In the genomic region with DNA sequence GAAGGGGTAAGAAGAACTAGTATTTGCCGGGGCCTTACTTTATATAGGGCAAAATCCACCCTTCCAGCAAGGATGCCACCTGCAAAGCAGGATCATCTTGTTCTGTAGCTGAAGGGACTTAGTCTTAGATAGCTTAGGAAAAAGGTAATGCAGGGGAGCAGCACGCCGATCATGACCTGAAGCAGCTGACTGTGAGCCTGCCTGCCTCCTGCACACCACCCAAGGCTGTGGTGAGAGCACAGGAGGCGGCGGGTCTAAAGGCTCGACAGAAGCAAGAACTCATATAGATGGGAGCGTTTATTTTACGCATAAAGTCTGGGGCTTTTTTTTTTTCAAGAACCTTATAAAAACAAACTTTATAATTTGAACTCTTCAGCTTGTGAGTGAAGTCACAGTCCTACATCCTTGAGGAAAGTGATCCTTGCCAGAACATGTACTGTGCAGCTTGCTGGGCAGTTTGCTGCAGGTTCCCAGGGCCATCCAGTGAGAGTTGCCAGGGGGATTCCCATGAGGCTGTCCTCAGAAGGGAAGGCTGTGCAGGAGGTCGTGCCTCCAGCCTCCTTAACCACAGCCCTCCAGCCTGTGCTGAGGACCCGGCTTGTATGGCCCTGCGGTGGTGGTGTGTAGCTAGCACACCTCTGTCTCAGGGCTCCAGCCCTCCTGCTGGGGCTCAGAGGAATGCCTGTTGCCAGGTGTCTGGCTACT, we compare ENCODE assay signal across 15 cellular contexts.
DNase-seq lines count a peak whose midpoint lies in the region; ATAC-seq, FAIRE-seq and TF ChIP-seq lines count a peak whose summit lies in the region.
"Had no signal": no experiment of that assay in that cellular context is flagged by ENCODE, and none has a peak within 500 bp of the region (broad histone marks: within the 10 kb centered on the region; RNA-seq: fewer than 3 reads in every experiment).

No MANE protein-coding gene starts in this region.

- no peak for DNase-seq in CD4-positive, alpha-beta T cell
- DNase-seq in fibroblast of peridontal ligament (ENCODE audit: extremely low read depth) (peak; percentile 30), psoas muscle (peak in 1 of 2 donors; percentile 47), NCI-H187 treated with DMSO at 0.1 percent for 48 hours (lab: John Stamatoyannopoulos, UW) (no peak), frontal cortex (ENCODE audit: low spot score in 2 of 2) (no peak), G401 (ENCODE audit: low spot score) (no peak)
- DNase-seq: activated CD4-positive, alpha-beta T cell treated with anti-CD3 and anti-CD28 coated beads, Interleukin-2, amount 50 U/mL, for 1 hour; activated gamma-delta T cell; glutamatergic neuron; NCI-H1092; OCI-M1 had no signal

- H3K36me3 Mint-ChIP-seq in CD4-positive, alpha-beta T cell (ENCODE audit: low read depth): peaks cover 49% of the 10 kb centered on the region

- no peak for FAIRE-seq in frontal cortex (lab: Jason Lieb, UNC)

- intact Hi-C loops in CD4-positive, alpha-beta T cell (cut with DNase I, micrococcal nuclease): no loop called here
- intact Hi-C loops in psoas muscle (cut with DNase I): loop anchor here in 1 of 2 donors (5.0 kb wide), 1 partner anchor 42 kb away; no protein-coding TSS in a partner anchor

- no peak for ATAC-seq in CD4-positive, alpha-beta T cell (ENCODE audit: poor library complexity)
- ATAC-seq in SK-N-SH treated with all-trans-retinoic acid at 6 μM for 48 hours (no peak), psoas muscle (no peak), HG02981 (IDR thresholded peaks at IDR 0.05; ENCODE audit: unreplicated experiment) (no peak)

- no peak overlapping the region for H3K4me3 Mint-ChIP-seq in CD4-positive, alpha-beta T cell
- H3K4me3 Mint-ChIP-seq: stimulated activated naive CD8-positive, alpha-beta T cell treated with anti-CD3 and anti-CD28 coated beads, Interleukin-15, Interleukin-2, amounts not matched to agents 100 ng/mL and 50 ng/mL, for 24 hours; T-helper 1 cell treated with Interleukin-12 subunit alpha and Interleukin-12 subunit beta and Interleukin-4 antibody, amounts not matched to agents 30 μg/mL and 1 μg/mL, for 36 hours had no signal

- H3K36me3 ChIP-seq in psoas muscle (ENCODE audit: insufficient read depth in 1 of 2, low read depth in 1 of 2): no peaks in the 10 kb centered on the region

- no peaks in the 10 kb centered on the region for H3K27me3 ChIP-seq in CD4-positive, alpha-beta T cell (ENCODE audit: control insufficient read depth, insufficient read depth, low read length)
- H3K27me3 ChIP-seq in psoas muscle (ENCODE audit: insufficient read depth in 3 of 3, low read length in 2 of 3): no peaks in the 10 kb centered on the region

- H3K4me3 ChIP-seq in psoas muscle: no peak overlapping the region

- TF ChIP-seq CTCF in CD4-positive, alpha-beta T cell (IDR thresholded peaks at IDR 0.05): no peak
- TF ChIP-seq CTCF in psoas muscle (IDR thresholded peaks at IDR 0.05): no peak

- no peaks in the 10 kb centered on the region for H3K9me3 ChIP-seq in CD4-positive, alpha-beta T cell (ENCODE audit: control insufficient read depth, low read length)
- no peaks in the 10 kb centered on the region for H3K9me3 ChIP-seq in psoas muscle

- in situ Hi-C loops in G401 (cut with HindIII; ENCODE audit: low sequenced_read_pairs): no loop called here

- H3K4me1 ChIP-seq in psoas muscle: peaks cover 86% of the 10 kb centered on the region

- POLR2A ChIA-PET in CD4-positive, alpha-beta T cell (lab: Charles Lee): interaction anchor here (0.6 kb wide), 1 partner anchor 1188 kb away, joined by 3 read pairs; no protein-coding TSS in a partner anchor

- H3K27me3 Mint-ChIP-seq in CD4-positive, alpha-beta T cell: no peaks in the 10 kb centered on the region
- H3K27me3 Mint-ChIP-seq: stimulated activated naive CD8-positive, alpha-beta T cell treated with anti-CD3 and anti-CD28 coated beads, Interleukin-15, Interleukin-2, amounts not matched to agents 100 ng/mL and 50 ng/mL, for 24 hours had no signal

- H3K4me1 Mint-ChIP-seq in CD4-positive, alpha-beta T cell (ENCODE audit: low read depth): peaks cover 72% of the 10 kb centered on the region

- CTCF ChIA-PET in CD4-positive, alpha-beta T cell (lab: Charles Lee): interaction anchor here (1.2 kb wide), 1 partner anchor 144 kb away, joined by 3 read pairs; a partner anchor contains a TSS

- H3K27ac ChIP-seq in CD4-positive, alpha-beta T cell (ENCODE audit: low read depth, low read length): no peak overlapping the region
- H3K27ac ChIP-seq in psoas muscle: peak overlapping the region; percentile 90

- H3K27ac Mint-ChIP-seq in CD4-positive, alpha-beta T cell: peak overlapping the region; percentile 82
- H3K27ac Mint-ChIP-seq: stimulated activated naive CD8-positive, alpha-beta T cell treated with anti-CD3 and anti-CD28 coated beads, Interleukin-15, Interleukin-2, amounts not matched to agents 100 ng/mL and 50 ng/mL, for 24 hours; T-helper 1 cell treated with Interleukin-12 subunit alpha and Interleukin-12 subunit beta and Interleukin-4 antibody, amounts not matched to agents 30 μg/mL and 1 μg/mL, for 36 hours had no signal

- no peaks in the 10 kb centered on the region for H3K9me3 Mint-ChIP-seq in CD4-positive, alpha-beta T cell
- H3K9me3 Mint-ChIP-seq: stimulated activated naive CD8-positive, alpha-beta T cell treated with anti-CD3 and anti-CD28 coated beads, Interleukin-15, Interleukin-2, amounts not matched to agents 100 ng/mL and 50 ng/mL, for 24 hours; T-helper 1 cell treated with Interleukin-12 subunit alpha and Interleukin-12 subunit beta and Interleukin-4 antibody, amounts not matched to agents 30 μg/mL and 1 μg/mL, for 36 hours had no signal

- 74 to 90% (median 81%) methylated on average over 11 of the region's 11 CpGs for WGBS in psoas muscle, 3 donors

TF ChIP-seq in SK-N-SH treated with all-trans-retinoic acid at 6 μM for 48 hours, 23 proteins besides CTCF, POLR2A, EP300 and RAD21:
- TF ChIP-seq ZNF565 (CRISPR knock-in tag; conservative IDR thresholded peaks at IDR 0.05; ENCODE audit: low read depth) (0 out of 2 replicates have a peak, but pooled peaks have one; percentile 17), ZFP3 (CRISPR knock-in tag; IDR thresholded peaks at IDR 0.05) (peak; percentile 44; the same call in 1 of the 2 replicates), PPARA (CRISPR knock-in tag; IDR thresholded peaks at IDR 0.05; ENCODE audit: borderline replicate concordance) (no peak), GLIS3 (CRISPR knock-in tag; IDR thresholded peaks at IDR 0.05) (0 out of 2 replicates have a peak, but pooled peaks have one; percentile 9), BACH2 (CRISPR knock-in tag; IDR thresholded peaks at IDR 0.05; ENCODE audit: borderline replicate concordance) (no peak), CSDC2 (CRISPR knock-in tag; IDR thresholded peaks at IDR 0.05) (peak; percentile 88), ZNF8 (CRISPR knock-in tag; IDR thresholded peaks at IDR 0.05) (0 out of 2 replicates have a peak, but pooled peaks have one; percentile 3), ISL1 (CRISPR knock-in tag; IDR thresholded peaks at IDR 0.05) (no peak), ARNTL (CRISPR knock-in tag; IDR thresholded peaks at IDR 0.05; ENCODE audit: borderline replicate concordance, low read depth) (no peak), ESRRG (CRISPR knock-in tag; IDR thresholded peaks at IDR 0.05) (no peak)
- TF ChIP-seq, protein P1, sequence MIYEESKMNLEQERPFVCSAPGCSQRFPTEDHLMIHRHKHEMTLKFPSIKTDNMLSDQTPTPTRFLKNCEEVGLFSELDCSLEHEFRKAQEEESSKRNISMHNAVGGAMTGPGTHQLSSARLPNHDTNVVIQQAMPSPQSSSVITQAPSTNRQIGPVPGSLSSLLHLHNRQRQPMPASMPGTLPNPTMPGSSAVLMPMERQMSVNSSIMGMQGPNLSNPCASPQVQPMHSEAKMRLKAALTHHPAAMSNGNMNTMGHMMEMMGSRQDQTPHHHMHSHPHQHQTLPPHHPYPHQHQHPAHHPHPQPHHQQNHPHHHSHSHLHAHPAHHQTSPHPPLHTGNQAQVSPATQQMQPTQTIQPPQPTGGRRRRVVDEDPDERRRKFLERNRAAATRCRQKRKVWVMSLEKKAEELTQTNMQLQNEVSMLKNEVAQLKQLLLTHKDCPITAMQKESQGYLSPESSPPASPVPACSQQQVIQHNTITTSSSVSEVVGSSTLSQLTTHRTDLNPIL (CRISPR knock-in tag; IDR thresholded peaks at IDR 0.05; ENCODE audit: low read depth): no peak
- TF ChIP-seq, protein P2, sequence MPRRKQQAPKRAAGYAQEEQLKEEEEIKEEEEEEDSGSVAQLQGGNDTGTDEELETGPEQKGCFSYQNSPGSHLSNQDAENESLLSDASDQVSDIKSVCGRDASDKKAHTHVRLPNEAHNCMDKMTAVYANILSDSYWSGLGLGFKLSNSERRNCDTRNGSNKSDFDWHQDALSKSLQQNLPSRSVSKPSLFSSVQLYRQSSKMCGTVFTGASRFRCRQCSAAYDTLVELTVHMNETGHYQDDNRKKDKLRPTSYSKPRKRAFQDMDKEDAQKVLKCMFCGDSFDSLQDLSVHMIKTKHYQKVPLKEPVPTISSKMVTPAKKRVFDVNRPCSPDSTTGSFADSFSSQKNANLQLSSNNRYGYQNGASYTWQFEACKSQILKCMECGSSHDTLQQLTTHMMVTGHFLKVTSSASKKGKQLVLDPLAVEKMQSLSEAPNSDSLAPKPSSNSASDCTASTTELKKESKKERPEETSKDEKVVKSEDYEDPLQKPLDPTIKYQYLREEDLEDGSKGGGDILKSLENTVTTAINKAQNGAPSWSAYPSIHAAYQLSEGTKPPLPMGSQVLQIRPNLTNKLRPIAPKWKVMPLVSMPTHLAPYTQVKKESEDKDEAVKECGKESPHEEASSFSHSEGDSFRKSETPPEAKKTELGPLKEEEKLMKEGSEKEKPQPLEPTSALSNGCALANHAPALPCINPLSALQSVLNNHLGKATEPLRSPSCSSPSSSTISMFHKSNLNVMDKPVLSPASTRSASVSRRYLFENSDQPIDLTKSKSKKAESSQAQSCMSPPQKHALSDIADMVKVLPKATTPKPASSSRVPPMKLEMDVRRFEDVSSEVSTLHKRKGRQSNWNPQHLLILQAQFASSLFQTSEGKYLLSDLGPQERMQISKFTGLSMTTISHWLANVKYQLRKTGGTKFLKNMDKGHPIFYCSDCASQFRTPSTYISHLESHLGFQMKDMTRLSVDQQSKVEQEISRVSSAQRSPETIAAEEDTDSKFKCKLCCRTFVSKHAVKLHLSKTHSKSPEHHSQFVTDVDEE (CRISPR knock-in tag; IDR thresholded peaks at IDR 0.05): 0 out of 2 replicates have a peak, but pooled peaks have one; percentile 11
